12 cellular contexts compared by ENCODE assay signal in the genomic region with DNA sequence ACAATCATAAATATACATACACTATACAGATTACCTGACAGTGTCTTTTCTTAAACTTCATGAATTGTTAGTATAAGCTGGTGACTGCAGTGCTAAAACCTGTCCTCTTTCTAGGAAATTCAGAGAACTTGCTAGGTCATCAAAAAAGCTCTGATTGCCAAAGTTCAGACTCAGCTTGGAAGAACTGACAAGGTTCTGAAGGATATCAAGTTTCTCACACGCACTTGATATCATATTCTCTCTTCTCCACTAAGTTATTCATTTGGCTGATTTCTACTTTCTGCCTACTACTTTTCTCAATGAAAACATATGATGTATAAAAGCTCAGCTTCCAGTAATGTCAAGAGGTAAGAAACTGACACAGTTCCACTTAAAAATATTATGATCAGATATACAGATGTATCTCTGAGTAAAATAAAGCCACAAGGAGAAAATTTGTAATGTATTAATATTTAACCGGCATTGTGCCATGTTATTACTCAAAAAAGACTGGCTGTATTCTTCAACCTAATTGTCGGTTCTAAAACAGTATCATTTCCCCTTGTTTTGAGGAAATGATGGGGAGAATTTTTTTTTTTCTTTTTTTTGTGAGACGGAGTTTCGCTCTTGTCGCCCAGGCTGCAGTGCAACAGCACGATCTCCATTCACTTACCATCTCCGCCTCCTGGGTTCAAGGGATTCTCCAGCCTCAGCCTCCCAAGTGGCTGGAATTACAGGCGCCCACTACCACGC. TPM values are rescaled to one million over a fixed set of nuclear protein-coding genes. Genes with fewer than 3 reads are reported as not detected.
DNase-seq lines count a peak whose midpoint lies in the region; ATAC-seq, FAIRE-seq and TF ChIP-seq lines count a peak whose summit lies in the region.
"Had no signal": no experiment of that assay in that cellular context is flagged by ENCODE, and none has a peak within 500 bp of the region (broad histone marks: within the 10 kb centered on the region; RNA-seq: fewer than 3 reads in every experiment).

No MANE protein-coding gene starts in this region.

- DNase-seq in NCI-H446 treated with DMSO at 0.1 percent for 48 hours (lab: John Stamatoyannopoulos, UW) (peak; percentile 20), NCI-H446 (lab: John Stamatoyannopoulos, UW) (no peak), NOMO-1 (lab: John Stamatoyannopoulos, UW; ENCODE audit: unreplicated experiment in 2 of 2) (peak; percentile 41 to 73), epithelial cell of esophagus (ENCODE audit: low read depth) (peak; percentile 16), small intestine (peak; percentile 15), upper lobe of left lung (no peak), T-helper 2 cell (no peak), dermis blood vessel endothelial cell (no peak)
- DNase-seq: 8988T, NCI-H1105 had no signal

- H3K4me1 ChIP-seq in small intestine (ENCODE audit: control insufficient read depth in 2 of 2, insufficient read depth in 1 of 2, low read depth in 1 of 2, low read length in 1 of 2) (peaks cover 0 to 3% of the 10 kb centered on the region in 2 donors), upper lobe of left lung (peaks cover 4 to 15% (median 9%) of the 10 kb centered on the region in 4 donors)

- TF ChIP-seq CTCF in epithelial cell of esophagus (IDR thresholded peaks at IDR 0.05; ENCODE audit: insufficient read depth, low read depth, low read length, missing control alignments): no peak
- no peak for TF ChIP-seq CTCF in upper lobe of left lung (IDR thresholded peaks at IDR 0.05)

- H3K4me3 ChIP-seq in epithelial cell of esophagus (ENCODE audit: low read length) (no peak overlapping the region), small intestine (ENCODE audit: low read depth in 1 of 2, low read length in 2 of 2) (no peak overlapping the region), upper lobe of left lung (no peak overlapping the region)
- H3K4me3 ChIP-seq: lung, thoracic aorta had no signal

- no peak for ATAC-seq in upper lobe of left lung (ENCODE audit: low FRiP score in 2 of 2)

- H3K27me3 ChIP-seq in small intestine (ENCODE audit: control insufficient read depth in 2 of 2, insufficient read depth in 2 of 2, low read length in 2 of 2) (no peaks in the 10 kb centered on the region), upper lobe of left lung (no peaks in the 10 kb centered on the region)

- H3K36me3 ChIP-seq in small intestine (ENCODE audit: control insufficient read depth in 2 of 2, insufficient read depth in 2 of 2, low read length in 2 of 2) (no peaks in the 10 kb centered on the region), upper lobe of left lung (no peaks in the 10 kb centered on the region)
- H3K36me3 ChIP-seq: thoracic aorta had no signal

- H3K9me3 ChIP-seq in small intestine (ENCODE audit: control insufficient read depth, low read depth) (no peaks in the 10 kb centered on the region), upper lobe of left lung (no peaks in the 10 kb centered on the region)
- H3K9me3 ChIP-seq: thoracic aorta had no signal

- WGBS in small intestine, 3 donors: 79 to 82% (median 81%) methylated on average over 10 of the region's 10 CpGs
- WGBS in upper lobe of left lung, 2 donors: 71 to 77% methylated on average over 10 of the region's 10 CpGs

- no peak for TF ChIP-seq EP300 in upper lobe of left lung (IDR thresholded peaks at IDR 0.05)

- H3K27ac ChIP-seq in small intestine (ENCODE audit: low read depth in 1 of 2, low read length in 1 of 2) (no peak overlapping the region), upper lobe of left lung (no peak overlapping the region)
- H3K27ac ChIP-seq: thoracic aorta had no signal

- FAIRE-seq in small intestine (lab: Jason Lieb, UNC): no peak

- no peak for TF ChIP-seq POLR2A in upper lobe of left lung (IDR thresholded peaks at IDR 0.05)

RNA-seq across cellular contexts. Expression of gene OSBPL1A, which starts 2.4 kb away (rescaled TPM):
- polyA plus RNA-seq in small intestine: 10 to 100 TPM; 23.5 to 36.7 (median 34.4) TPM
- total RNA-seq in upper lobe of left lung: 10 to 100 TPM; 33.3 to 64.5 (median 55.4) TPM
- total RNA-seq in dermis blood vessel endothelial cell: 13.8 and 14.3 TPM in 2 replicates

RNA-seq across cellular contexts. Expression of gene IMPACT, which starts 31.3 kb away (rescaled TPM):
- polyA plus RNA-seq in small intestine: 10 to 100 TPM; 11.9 to 14.8 (median 13.9) TPM
- total RNA-seq in upper lobe of left lung (10 to 100 TPM in 5 of 6 donors, 1 to 10 TPM in 1; 4.6 to 40.8 (median 18.2) TPM), dermis blood vessel endothelial cell (21.6 and 24.8 TPM in 2 replicates)

Comparison
In these comparisons a context has a peak if more than half of its experiments do, and no peak if none do; other contexts are left out.
1. DNase-seq: peak in NCI-H446 treated with DMSO at 0.1 percent for 48 hours (single experiment), NOMO-1 (2 of 2), epithelial cell of esophagus (single experiment) and small intestine (single experiment); none in NCI-H446 (0 of 2), upper lobe of left lung (0 of 2), T-helper 2 cell (0 of 5) and dermis blood vessel endothelial cell (single experiment).